ENCODE assay signal across 26 cellular contexts in genomic region chr17:72987166-72987565, GRCh38.
"Had no signal": no experiment of that assay in that cellular context is flagged by ENCODE, and none has a peak within 500 bp of the region (broad histone marks: within the 10 kb centered on the region; RNA-seq: fewer than 3 reads in every experiment).

No MANE protein-coding gene starts in this region.

- H3K27me3 ChIP-seq: adrenal gland, body of pancreas, breast epithelium, MG63 had no signal

- H2AFZ ChIP-seq: PC-9 had no signal

- DNase-seq: activated CD4-positive, alpha-beta T cell treated with anti-CD3 and anti-CD28 coated beads, Interleukin-2, amount 10 ng/mL, durations not matched to agents 24 days and 14 days; activated CD4-positive, alpha-beta T cell treated with anti-CD3 and anti-CD28 coated beads, Interleukin-2, amount 50 U/mL, for 4 hours; activated CD8-positive, alpha-beta T cell treated with anti-CD3 and anti-CD28 coated beads for 36 hours; activated effector memory CD4-positive, alpha-beta T cell treated with anti-CD3 and anti-CD28 coated beads, Interleukin-2, amount 50 U/mL, for 16 hours; activated naive CD4-positive, alpha-beta T cell; activated T-cell treated with anti-CD3 and anti-CD28 coated beads, Interleukin-2, amount 50 U/mL, for 1 hour; activated T-cell treated with anti-CD3 and anti-CD28 coated beads, Interleukin-2, amount 50 U/mL, for 72 hours; adrenal gland; body of pancreas; Kasumi-1; MG63; NCI-H1048; NCI-H1105 treated with DMSO at 0.1 percent for 48 hours; NCI-H1436 treated with DMSO at 0.1 percent for 48 hours; NCI-H1694 treated with DMSO at 0.1 percent for 48 hours; NCI-H2029; NCI-H2227 treated with DMSO at 0.1 percent for 48 hours; NCI-H510A treated with DMSO at 0.1 percent for 48 hours; NCI-H748 treated with DMSO at 0.1 percent for 48 hours; NK-92 treated with Interleukin-12 subunit alpha and Interleukin-12 subunit beta, amount 100 ng/mL, for 24 hours; PC-9; Right ventricle myocardium superior had no signal

- H3K36me3 ChIP-seq: adrenal gland, breast epithelium, MG63 had no signal

- H3K9me3 ChIP-seq: adrenal gland, body of pancreas, breast epithelium, MG63 had no signal

- H3K4me3 ChIP-seq: adrenal gland, body of pancreas, breast epithelium, K562, MG63, PC-9 had no signal

- ATAC-seq: activated CD8-positive, alpha-beta T cell treated with anti-CD3 and anti-CD28 coated beads for 36 hours; activated naive CD4-positive, alpha-beta T cell treated with anti-CD3 and anti-CD28 coated beads, Interleukin-2, amount 50 U/mL, for 72 hours; activated T-cell treated with anti-CD3 and anti-CD28 coated beads, Interleukin-2, amount 50 U/mL, for 72 hours; activated T-helper 17 cell treated with anti-CD3 and anti-CD28 coated beads, Interleukin-2, amount 50 U/mL, for 72 hours; body of pancreas had no signal

- H3K4me1 ChIP-seq: breast epithelium had no signal

- H3K27ac ChIP-seq: adrenal gland, body of pancreas, breast epithelium, PC-9 had no signal

- H3K4me2 ChIP-seq: PC-9 had no signal
